ENCODE assay signal across 12 cellular contexts in the genomic region with DNA sequence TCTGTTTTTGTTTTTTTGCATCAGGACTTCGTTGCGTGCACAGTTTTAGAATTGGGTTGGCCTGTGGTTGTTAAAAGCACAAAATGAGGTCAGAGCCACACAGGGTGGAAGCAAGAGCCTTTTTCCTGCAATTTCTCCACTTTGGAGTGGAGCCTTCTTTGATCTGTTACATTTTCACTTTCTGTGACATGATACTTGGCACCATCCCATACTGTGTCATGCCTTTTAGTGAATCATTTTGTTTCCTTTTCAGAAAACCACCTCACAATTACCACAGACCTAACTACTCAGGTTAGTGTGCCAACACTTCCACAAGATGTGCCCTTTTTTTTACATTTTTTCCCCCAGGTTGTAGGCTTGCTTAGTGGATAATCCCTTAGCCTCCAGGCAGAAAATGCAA. TPM values are rescaled to one million over a fixed set of nuclear protein-coding genes. Genes with fewer than 3 reads are reported as not detected.
DNase-seq lines count a peak whose midpoint lies in the region; ATAC-seq and TF ChIP-seq lines count a peak whose summit lies in the region.
"Had no signal": no experiment of that assay in that cellular context is flagged by ENCODE, and none has a peak within 500 bp of the region (broad histone marks: within the 10 kb centered on the region; RNA-seq: fewer than 3 reads in every experiment).

No MANE protein-coding gene starts in this region.

- no peak overlapping the region for H2BK5ac ChIP-seq in mesendoderm (ENCODE audit: low read length)

- no peak overlapping the region for H3K4ac ChIP-seq in mesendoderm (ENCODE audit: low read depth, low read length)

- H3K79me2 ChIP-seq in mesendoderm (ENCODE audit: control insufficient read depth, insufficient read depth, low read length), result no peaks in the 10 kb centered on the region

- no peaks in the 10 kb centered on the region; the same call in 1 of the 2 replicates for H3K27me3 ChIP-seq in MG63
- no peaks in the 10 kb centered on the region for H3K27me3 ChIP-seq in breast epithelium
- H3K27me3 ChIP-seq in mesendoderm (ENCODE audit: insufficient read depth, low read length, poor library complexity), result no peaks in the 10 kb centered on the region
- H3K27me3 ChIP-seq: sigmoid colon, SJSA1 had no signal

- H3K23ac ChIP-seq in mesendoderm (ENCODE audit: low read length), result no peak overlapping the region

- H3K4me1 ChIP-seq in breast epithelium (no peaks in the 10 kb centered on the region), mesendoderm (ENCODE audit: control insufficient read depth, low read depth, low read length) (no peaks in the 10 kb centered on the region)
- H3K4me1 ChIP-seq: sigmoid colon, SJSA1 had no signal

- peaks cover 4% of the 10 kb centered on the region for H3K79me1 ChIP-seq in mesendoderm (ENCODE audit: low read length)

- H3K4me3 ChIP-seq in MG63 (no peak overlapping the region), breast epithelium (no peak overlapping the region), mesendoderm (ENCODE audit: low read length) (no peak overlapping the region)
- H3K4me3 ChIP-seq: sigmoid colon, SJSA1 had no signal

- no peak overlapping the region for H2AK5ac ChIP-seq in mesendoderm (ENCODE audit: low read length)

- no peak overlapping the region for H3K56ac ChIP-seq in mesendoderm (ENCODE audit: low read length)

- no peaks in the 10 kb centered on the region for H3K9me3 ChIP-seq in MG63
- no peaks in the 10 kb centered on the region for H3K9me3 ChIP-seq in breast epithelium
- H3K9me3 ChIP-seq: sigmoid colon, SJSA1 had no signal

- DNase-seq in EL, result peak; percentile 56
- peak; percentile 15 for DNase-seq in MG63
- DNase-seq in breast epithelium (ENCODE audit: low spot score in 2 of 2), result no peak
- DNase-seq in medulla oblongata (ENCODE audit: extremely low spot score), result peak; percentile 11
- DNase-seq in mesendoderm, result no peak
- DNase-seq in COLO668 (lab: John Stamatoyannopoulos, UW; ENCODE audit: unreplicated experiment), result no peak
- no peak for DNase-seq in NCI-H2029 treated with DMSO at 0.1 percent for 48 hours (lab: John Stamatoyannopoulos, UW)
- DNase-seq: activated gamma-delta T cell treated with Interleukin-2 at 50 U/mL for 16 hours, sigmoid colon, substantia nigra had no signal

- TF ChIP-seq CTCF in breast epithelium (IDR thresholded peaks at IDR 0.05), result no peak

- intact Hi-C loops in breast epithelium (cut with DNase I; ENCODE audit: low total_unique reads), result no loop called here

- no peaks in the 10 kb centered on the region for H3K36me3 ChIP-seq in MG63
- no peaks in the 10 kb centered on the region for H3K36me3 ChIP-seq in breast epithelium
- H3K36me3 ChIP-seq in mesendoderm (ENCODE audit: control insufficient read depth, insufficient read depth, low read length), result peaks cover 6% of the 10 kb centered on the region
- H3K36me3 ChIP-seq: SJSA1 had no signal

- H3K4me2 ChIP-seq in mesendoderm (ENCODE audit: low read length), result no peak overlapping the region

- WGBS in mesendoderm (ENCODE audit: extremely low coverage, insufficient coverage, low lambda C conversion rate), result no CpG with 5 or more reads among the region's 2 CpGs

- H2BK15ac ChIP-seq in mesendoderm (replicated peaks; ENCODE audit: low read depth), result no peak overlapping the region

- ATAC-seq in HG03095 (IDR thresholded peaks at IDR 0.05; ENCODE audit: unreplicated experiment), result no peak

- H4K8ac ChIP-seq in mesendoderm (ENCODE audit: low read depth, low read length), result no peak overlapping the region

- H3K18ac ChIP-seq in mesendoderm (ENCODE audit: low read length), result no peak overlapping the region

- no peak overlapping the region for H3K9ac ChIP-seq in mesendoderm (ENCODE audit: low read length)

- no peak overlapping the region for H2BK120ac ChIP-seq in mesendoderm (ENCODE audit: low read depth, low read length)

- peak overlapping the region; percentile 5 to 18 for H3K27ac ChIP-seq in breast epithelium
- no peak overlapping the region for H3K27ac ChIP-seq in mesendoderm (ENCODE audit: low read depth, low read length)
- H3K27ac ChIP-seq: sigmoid colon, SJSA1 had no signal

- no peak overlapping the region for H4K5ac ChIP-seq in mesendoderm (ENCODE audit: low read length)

- no peak for TF ChIP-seq POLR2A in breast epithelium (IDR thresholded peaks at IDR 0.05)

RNA-seq across cellular contexts. Expression of gene MERTK, which starts 32.5 kb away (rescaled TPM):
- 0.23 TPM in 1 of 2 replicates, not detected in the other for total RNA-seq in MG63 (2014; rRNA removed; shearing (Covaris generic); ENCODE audit: low replicate concordance)
- 10 to 100 TPM; 21.0 to 84.3 (median 36.3) TPM for total RNA-seq in breast epithelium
- 14.1 TPM for polyA plus RNA-seq in mesendoderm (2013, experiment 1 of 2)
- 15.2 TPM for polyA plus RNA-seq in mesendoderm (2013, experiment 2 of 2)
- total RNA-seq: SJSA1 had no signal

RNA-seq across cellular contexts. Expression of gene ANAPC1, which starts 46.9 kb away (rescaled TPM):
- total RNA-seq in MG63 (2014; rRNA removed; shearing (Covaris generic); ENCODE audit: low replicate concordance), result 21.0 and 30.5 TPM in 2 replicates
- 10 to 100 TPM; 45.0 to 52.8 (median 49.5) TPM for total RNA-seq in breast epithelium
- 40.6 TPM for polyA plus RNA-seq in mesendoderm (2013, experiment 1 of 2)
- 39.8 TPM for polyA plus RNA-seq in mesendoderm (2013, experiment 2 of 2)

Comparison
In these comparisons a context has a peak if more than half of its experiments do, and no peak if none do; other contexts are left out.
1. DNase-seq: peak in EL (single experiment), MG63 (single experiment) and medulla oblongata (single experiment); none in breast epithelium (0 of 2), mesendoderm (single experiment), COLO668 (single experiment) and NCI-H2029 treated with DMSO at 0.1 percent for 48 hours (single experiment).
2. RNA of gene MERTK, which starts 32.5 kb away (total RNA-seq): 21.0 to 84.3 TPM in breast epithelium; 0.23 TPM in MG63; every median in the first group is over 10 times any median in the second.